In the genomic region with DNA sequence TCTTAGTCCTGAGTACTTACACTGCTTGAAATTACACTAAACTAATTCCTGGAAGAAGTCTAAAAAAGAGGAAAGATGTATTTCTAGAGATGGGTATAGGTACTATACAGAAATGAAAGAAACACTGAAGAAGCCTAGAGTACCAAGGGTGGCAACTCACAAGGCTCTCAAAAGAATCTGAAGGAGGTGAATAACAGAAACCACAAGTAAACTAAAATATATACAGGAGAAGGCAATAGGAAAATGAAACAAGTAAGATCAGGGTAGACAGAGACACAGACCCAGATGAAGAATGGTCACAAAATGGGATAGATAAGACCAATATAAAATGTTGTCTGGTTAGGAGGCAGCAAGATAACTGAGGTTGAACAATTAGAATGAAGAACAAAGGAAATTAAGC, we compare ENCODE assay signal across 30 cellular contexts. TPM values are rescaled to one million over a fixed set of nuclear protein-coding genes. Genes with fewer than 3 reads are reported as not detected.
DNase-seq lines count a peak whose midpoint lies in the region; ATAC-seq, FAIRE-seq and TF ChIP-seq lines count a peak whose summit lies in the region.
"Had no signal": no experiment of that assay in that cellular context is flagged by ENCODE, and none has a peak within 500 bp of the region (broad histone marks: within the 10 kb centered on the region; RNA-seq: fewer than 3 reads in every experiment).

No MANE protein-coding gene starts in this region.

- H3K4me1 Mint-ChIP-seq in T-helper 17 cell: peaks cover 14% of the 10 kb centered on the region
- H3K4me1 Mint-ChIP-seq in glutamatergic neuron (ENCODE audit: low read depth, unreplicated experiment): no peaks in the 10 kb centered on the region
- H3K4me1 Mint-ChIP-seq in chondrocyte (ENCODE audit: low read depth): no peaks in the 10 kb centered on the region
- H3K4me1 Mint-ChIP-seq: neural progenitor cell had no signal

- H3K27ac Mint-ChIP-seq in T-helper 17 cell: peak overlapping the region; percentile 86
- no peak overlapping the region for H3K27ac Mint-ChIP-seq in glutamatergic neuron (ENCODE audit: unreplicated experiment)
- H3K27ac Mint-ChIP-seq in chondrocyte (ENCODE audit: unreplicated experiment): no peak overlapping the region
- H3K27ac Mint-ChIP-seq: activated T-helper 17 cell treated with anti-CD3 and anti-CD28 coated beads, Interleukin-2, amount 50 U/mL, for 72 hours; neural progenitor cell had no signal

- H3K9me3 Mint-ChIP-seq in glutamatergic neuron (ENCODE audit: unreplicated experiment) (no peaks in the 10 kb centered on the region), chondrocyte (ENCODE audit: low read depth) (no peaks in the 10 kb centered on the region)
- H3K9me3 Mint-ChIP-seq: activated naive CD4-positive, alpha-beta T cell treated with anti-CD3 and anti-CD28 coated beads, Interleukin-2, amount 50 U/mL, for 72 hours; activated T-helper 17 cell treated with anti-CD3 and anti-CD28 coated beads, Interleukin-2, amount 50 U/mL, for 72 hours had no signal

- peak; percentile 33 for FAIRE-seq in GM12891 (lab: Jason Lieb, UNC)
- FAIRE-seq: K562, small intestine had no signal

- peaks cover 10% of the 10 kb centered on the region for H3K36me3 Mint-ChIP-seq in T-helper 17 cell (ENCODE audit: low read depth)
- no peaks in the 10 kb centered on the region for H3K36me3 Mint-ChIP-seq in glutamatergic neuron (ENCODE audit: unreplicated experiment)
- H3K36me3 Mint-ChIP-seq in chondrocyte (ENCODE audit: low read depth): peaks cover 11% of the 10 kb centered on the region

- peak; percentile 39 for ATAC-seq in GM18502 (IDR thresholded peaks at IDR 0.05; ENCODE audit: poor library complexity, unreplicated experiment)
- ATAC-seq in GM21447 (IDR thresholded peaks at IDR 0.05; ENCODE audit: unreplicated experiment): peak; percentile 51
- no peak for ATAC-seq in T-helper 17 cell
- ATAC-seq: activated T-helper 17 cell treated with anti-CD3 and anti-CD28 coated beads, Interleukin-2, amount 50 U/mL, for 72 hours; foreskin keratinocyte; HCT116; heart left ventricle; K562; left ventricle myocardium superior; upper lobe of right lung had no signal

- no peaks in the 10 kb centered on the region for H3K9me3 ChIP-seq in T-helper 17 cell (ENCODE audit: control insufficient read depth, low read length, poor library complexity, severe bottlenecking)
- H3K9me3 ChIP-seq: BLaER1 treated with 17β-estradiol and CSF1 and Interleukin-3, amounts not matched to agents 10 nM and 100 nM; esophagus squamous epithelium; heart left ventricle; Peyer's patch; suprapubic skin; upper lobe of right lung had no signal

- no peak for DNase-seq in GM12891 (ENCODE audit: insufficient read length, low spot score)
- no peak for DNase-seq in T-helper 17 cell
- no peak for DNase-seq in glutamatergic neuron
- no peak for DNase-seq in chondrocyte (ENCODE audit: low spot score)
- DNase-seq in midbrain (lab: John Stamatoyannopoulos, UW): no peak
- DNase-seq: activated CD4-positive, alpha-beta T cell treated with anti-CD3 and anti-CD28 coated beads for 1 hour; amygdala; esophagus squamous epithelium; foreskin keratinocyte; heart left ventricle; islet precursor cell; left ventricle myocardium superior; NCI-H1105 treated with DMSO at 0.1 percent for 48 hours; NCI-H2029; NCI-H69; Peyer's patch; retina; SHP77; small intestine; stimulated activated naive CD4-positive, alpha-beta T cell treated with Interleukin-2 at 50 U/mL for 16 hours; upper lobe of right lung had no signal

- H3K27me3 Mint-ChIP-seq in T-helper 17 cell (no peaks in the 10 kb centered on the region), glutamatergic neuron (ENCODE audit: unreplicated experiment) (no peaks in the 10 kb centered on the region), chondrocyte (ENCODE audit: low read depth) (no peaks in the 10 kb centered on the region)
- H3K27me3 Mint-ChIP-seq: activated T-helper 17 cell treated with anti-CD3 and anti-CD28 coated beads, Interleukin-2, amount 50 U/mL, for 72 hours had no signal

- TF ChIP-seq CTCF in glutamatergic neuron (IDR thresholded peaks at IDR 0.05; ENCODE audit: partially characterized antibody, unreplicated experiment) (no peak), chondrocyte (IDR thresholded peaks at IDR 0.05) (no peak)

- no peak for TF ChIP-seq POLR2A in GM12891 (IDR thresholded peaks at IDR 0.05; ENCODE audit: low read depth, low read length)

- H3K4me3 Mint-ChIP-seq in T-helper 17 cell: no peak overlapping the region
- no peak overlapping the region for H3K4me3 Mint-ChIP-seq in glutamatergic neuron (ENCODE audit: unreplicated experiment)
- no peak overlapping the region for H3K4me3 Mint-ChIP-seq in chondrocyte (ENCODE audit: unreplicated experiment)
- H3K4me3 Mint-ChIP-seq: activated T-helper 17 cell treated with anti-CD3 and anti-CD28 coated beads, Interleukin-2, amount 50 U/mL, for 72 hours; neural progenitor cell had no signal

TF ChIP-seq in GM12891, 5 proteins besides CTCF, POLR2A, EP300 and RAD21:
- no peak for TF ChIP-seq PAX5 (IDR thresholded peaks at IDR 0.05; ENCODE audit: insufficient read depth, low read length, severe bottlenecking)
- TF ChIP-seq TAF1 (IDR thresholded peaks at IDR 0.05; ENCODE audit: low read depth, low read length): no peak
- TF ChIP-seq POU2F2 (IDR thresholded peaks at IDR 0.05; ENCODE audit: low read depth, low read length): no peak
- no peak for TF ChIP-seq SPI1 (IDR thresholded peaks at IDR 0.05; ENCODE audit: low read depth, low read length)
- TF ChIP-seq POLR2AphosphoS5 (IDR thresholded peaks at IDR 0.05; ENCODE audit: low read depth, low read length): no peak

RNA-seq across cellular contexts. Expression of a gene that starts 59.9 kb away (rescaled TPM):
- 3.8 TPM for polyA plus RNA-seq in GM12891 (2012; ENCODE audit: low read depth, missing spikeins)
- total RNA-seq in T-helper 17 cell: 10 to 100 TPM; 18.7 to 27.7 TPM
- total RNA-seq in glutamatergic neuron (ENCODE audit: unreplicated experiment): 12.7 TPM
- 9.5 to 14.6 TPM (median 10.0 TPM) in 3 replicates for total RNA-seq in chondrocyte
